Comparison of ENCODE assay signal across 12 cellular contexts in the genomic region with DNA sequence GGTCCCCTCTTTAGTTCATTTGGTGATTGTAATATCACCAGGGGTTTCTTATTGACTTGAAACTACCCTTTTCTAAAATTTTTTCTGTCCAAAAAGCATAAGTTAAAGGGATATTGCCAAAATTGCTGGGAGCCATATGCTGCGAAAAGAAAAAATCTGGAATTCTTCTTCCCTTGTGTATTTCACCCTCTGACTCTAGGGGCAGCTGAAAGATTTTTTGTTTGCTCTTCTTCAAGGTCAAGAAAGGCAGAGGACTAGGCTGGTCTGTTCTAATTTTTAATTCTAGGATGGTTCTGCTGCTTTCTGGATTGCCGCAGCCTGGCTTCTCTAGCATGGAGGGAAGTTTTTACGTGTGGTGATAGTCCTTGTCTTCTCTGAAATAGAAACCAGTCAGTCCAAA.
DNase-seq lines count a peak whose midpoint lies in the region; ATAC-seq, FAIRE-seq and TF ChIP-seq lines count a peak whose summit lies in the region.
"Had no signal": no experiment of that assay in that cellular context is flagged by ENCODE, and none has a peak within 500 bp of the region (broad histone marks: within the 10 kb centered on the region; RNA-seq: fewer than 3 reads in every experiment).

No MANE protein-coding gene starts in this region.

- intact Hi-C loops in colonic mucosa (cut with DNase I) (no loop called here), breast epithelium (cut with DNase I; ENCODE audit: low total_unique reads) (no loop called here)

- H3K9me3 Mint-ChIP-seq in activated CD8-positive, alpha-beta memory T cell treated with anti-CD3 and anti-CD28 coated beads, Interleukin-2, amount 10 ng/mL, durations not matched to agents 7 days and 5 days (ENCODE audit: low read depth) = no peaks in the 10 kb centered on the region
- H3K9me3 Mint-ChIP-seq in progenitor cell of endocrine pancreas (ENCODE audit: low read depth) = no peaks in the 10 kb centered on the region

- no peak for TF ChIP-seq POLR2A in GM12891 (IDR thresholded peaks at IDR 0.05; ENCODE audit: low read depth, low read length)
- TF ChIP-seq POLR2A in breast epithelium (IDR thresholded peaks at IDR 0.05) = no peak

- CTCF ChIA-PET in activated CD8-positive, alpha-beta memory T cell treated with anti-CD3 and anti-CD28 coated beads, Interleukin-2, amount 10 ng/mL, durations not matched to agents 7 days and 5 days (lab: Charles Lee) = interaction anchor here (0.9 to 3.5 kb wide), 6 partner anchors 51 to 415 kb away, joined by 3 to 23 read pairs (median 4); no protein-coding TSS in a partner anchor

- peaks cover 40% of the 10 kb centered on the region for H3K4me1 Mint-ChIP-seq in activated CD8-positive, alpha-beta memory T cell treated with anti-CD3 and anti-CD28 coated beads, Interleukin-2, amount 10 ng/mL, durations not matched to agents 7 days and 5 days
- peaks cover 16% of the 10 kb centered on the region for H3K4me1 Mint-ChIP-seq in progenitor cell of endocrine pancreas (ENCODE audit: low read depth)

- H3K36me3 Mint-ChIP-seq in activated CD8-positive, alpha-beta memory T cell treated with anti-CD3 and anti-CD28 coated beads, Interleukin-2, amount 10 ng/mL, durations not matched to agents 7 days and 5 days = peaks cover 1% of the 10 kb centered on the region
- H3K36me3 Mint-ChIP-seq in progenitor cell of endocrine pancreas (ENCODE audit: insufficient read depth) = no peaks in the 10 kb centered on the region

- ATAC-seq in activated CD8-positive, alpha-beta memory T cell treated with anti-CD3 and anti-CD28 coated beads, Interleukin-2, amount 10 ng/mL, durations not matched to agents 7 days and 5 days = no peak

- FAIRE-seq in GM12891 (lab: Jason Lieb, UNC) = no peak
- no peak for FAIRE-seq in frontal cortex (lab: Jason Lieb, UNC)
- FAIRE-seq: TTC549 had no signal

- H3K9ac ChIP-seq in colonic mucosa (ENCODE audit: low read depth in 2 of 2, low read length in 2 of 2) = no peak overlapping the region

- DNase-seq in activated CD8-positive, alpha-beta memory T cell treated with anti-CD3 and anti-CD28 coated beads, Interleukin-2, amount 10 ng/mL, durations not matched to agents 7 days and 5 days = no peak
- DNase-seq in activated CD8-positive, alpha-beta memory T cell treated with anti-CD3 and anti-CD28 coated beads for 24 hours = no peak
- DNase-seq in MG63 = no peak
- no peak for DNase-seq in colonic mucosa
- DNase-seq in progenitor cell of endocrine pancreas (ENCODE audit: low spot score, unreplicated experiment) = no peak
- DNase-seq in GM12891 (ENCODE audit: insufficient read length, low spot score) = no peak
- DNase-seq in breast epithelium (ENCODE audit: low spot score in 2 of 2) = no peak
- DNase-seq in frontal cortex (ENCODE audit: low spot score in 2 of 2) = no peak
- DNase-seq: posterior cingulate gyrus, tibial artery had no signal

- TF ChIP-seq CTCF in colonic mucosa (IDR thresholded peaks at IDR 0.05) (no peak), progenitor cell of endocrine pancreas (IDR thresholded peaks at IDR 0.05; ENCODE audit: unreplicated experiment) (peak; percentile 11), breast epithelium (IDR thresholded peaks at IDR 0.05) (no peak)

- H3K27me3 ChIP-seq in MG63 = no peaks in the 10 kb centered on the region
- H3K27me3 ChIP-seq in colonic mucosa = peaks cover 17% of the 10 kb centered on the region
- H3K27me3 ChIP-seq in breast epithelium = peaks cover 9 to 41% of the 10 kb centered on the region in 2 donors

- H3K4me1 ChIP-seq in colonic mucosa = no peaks in the 10 kb centered on the region
- peaks cover 0 to 8% of the 10 kb centered on the region in 2 donors for H3K4me1 ChIP-seq in breast epithelium

- H3K4me3 ChIP-seq in MG63 (peak overlapping the region; percentile 78), colonic mucosa (no peak overlapping the region), breast epithelium (no peak overlapping the region)

- peaks cover 72% of the 10 kb centered on the region for H3K27me3 Mint-ChIP-seq in activated CD8-positive, alpha-beta memory T cell treated with anti-CD3 and anti-CD28 coated beads, Interleukin-2, amount 10 ng/mL, durations not matched to agents 7 days and 5 days
- peaks cover 66% of the 10 kb centered on the region for H3K27me3 Mint-ChIP-seq in progenitor cell of endocrine pancreas

- H3K27ac ChIP-seq in colonic mucosa = peak overlapping the region; percentile 7
- H3K27ac ChIP-seq in breast epithelium = no peak overlapping the region
- H3K27ac ChIP-seq: epithelial cell of prostate, tibial artery had no signal

- H3K27ac Mint-ChIP-seq in activated CD8-positive, alpha-beta memory T cell treated with anti-CD3 and anti-CD28 coated beads, Interleukin-2, amount 10 ng/mL, durations not matched to agents 7 days and 5 days = peak overlapping the region; percentile 83
- H3K27ac Mint-ChIP-seq in progenitor cell of endocrine pancreas = no peak overlapping the region

- H3K9me3 ChIP-seq in MG63 (no peaks in the 10 kb centered on the region), colonic mucosa (no peaks in the 10 kb centered on the region), breast epithelium (no peaks in the 10 kb centered on the region)
- H3K9me3 ChIP-seq: tibial artery had no signal

- H3K4me3 Mint-ChIP-seq in activated CD8-positive, alpha-beta memory T cell treated with anti-CD3 and anti-CD28 coated beads, Interleukin-2, amount 10 ng/mL, durations not matched to agents 7 days and 5 days = peak overlapping the region; percentile 75
- peak overlapping the region; percentile 72 for H3K4me3 Mint-ChIP-seq in progenitor cell of endocrine pancreas (ENCODE audit: low read depth)

- H3K36me3 ChIP-seq in MG63 = peaks cover 62% of the 10 kb centered on the region
- H3K36me3 ChIP-seq in colonic mucosa = no peaks in the 10 kb centered on the region
- no peaks in the 10 kb centered on the region for H3K36me3 ChIP-seq in breast epithelium
- H3K36me3 ChIP-seq: tibial artery had no signal

TF ChIP-seq in GM12891, 5 proteins besides CTCF, POLR2A, EP300 and RAD21:
- no peak for TF ChIP-seq SPI1 (IDR thresholded peaks at IDR 0.05; ENCODE audit: low read depth, low read length)
- TF ChIP-seq POLR2AphosphoS5 (IDR thresholded peaks at IDR 0.05; ENCODE audit: low read depth, low read length) = no peak
- no peak for TF ChIP-seq TAF1 (IDR thresholded peaks at IDR 0.05; ENCODE audit: low read depth, low read length)
- no peak for TF ChIP-seq PAX5 (IDR thresholded peaks at IDR 0.05; ENCODE audit: insufficient read depth, low read length, severe bottlenecking)
- TF ChIP-seq POU2F2 (IDR thresholded peaks at IDR 0.05; ENCODE audit: low read depth, low read length) = no peak
